19 cellular contexts compared by ENCODE assay signal in genomic region chr2:46842876-46843275, GRCh38.
DNase-seq lines count a peak whose midpoint lies in the region; ATAC-seq, FAIRE-seq and TF ChIP-seq lines count a peak whose summit lies in the region.
"Had no signal": no experiment of that assay in that cellular context is flagged by ENCODE, and none has a peak within 500 bp of the region (broad histone marks: within the 10 kb centered on the region; RNA-seq: fewer than 3 reads in every experiment).

No MANE protein-coding gene starts in this region.

- H2AK9ac ChIP-seq in IMR-90 (replicated peaks; ENCODE audit: low read depth, low read length, poor library complexity): no peak overlapping the region

- H3K27ac Mint-ChIP-seq in nephron: peak overlapping the region in 2 of 3 experiments; percentile 72 to 80
- H3K27ac Mint-ChIP-seq in T-helper 17 cell: no peak overlapping the region
- H3K27ac Mint-ChIP-seq: CD8-positive, alpha-beta T cell; IgD-negative memory B cell had no signal

- H3K18ac ChIP-seq in IMR-90 (ENCODE audit: low read depth, low read length): peak overlapping the region; percentile 42

- 100% methylated on average over 4 of the region's 7 CpGs; no CpG with 5 or more reads in 1 of the 2 experiments for WGBS in IMR-90 (ENCODE audit: extremely low coverage in 2 of 2, insufficient read length in 1 of 2), 2 experiments
- WGBS in sigmoid colon, 2 donors: 94 to 95% methylated on average over 7 of the region's 7 CpGs

- no peak for DNase-seq in IMR-90
- peak; percentile 35 for DNase-seq in kidney
- no peak for DNase-seq in sigmoid colon
- DNase-seq in T-helper 17 cell: no peak
- no peak for DNase-seq in NCI-H2029 (lab: John Stamatoyannopoulos, UW)
- DNase-seq in AML-193 (lab: John Stamatoyannopoulos, UW): no peak
- DNase-seq: CD8-positive, alpha-beta T cell; COR-L47; DND-41; GDM1; GOT3 had no signal

- H3K27me3 Mint-ChIP-seq in nephron (ENCODE audit: low read depth) (peaks cover 7% of the 10 kb centered on the region), T-helper 17 cell (peaks cover 38% of the 10 kb centered on the region)
- H3K27me3 Mint-ChIP-seq: IgD-negative memory B cell had no signal

- H3K4me3 Mint-ChIP-seq in nephron: no peak overlapping the region
- no peak overlapping the region for H3K4me3 Mint-ChIP-seq in T-helper 17 cell
- H3K4me3 Mint-ChIP-seq: CD14-positive monocyte; CD8-positive, alpha-beta T cell; IgD-negative memory B cell had no signal

- FAIRE-seq in kidney (lab: Jason Lieb, UNC): no peak
- FAIRE-seq: A549, GM12892 had no signal

- dilution Hi-C loops in IMR-90 (cut with HindIII; ENCODE audit: low sequenced_read_pairs, unreplicated experiment): no loop called here

- H3K4me1 Mint-ChIP-seq in nephron (peaks cover 31% of the 10 kb centered on the region), T-helper 17 cell (peaks cover 4% of the 10 kb centered on the region)

- peak overlapping the region; percentile 65; the same call in 1 of the 2 replicates for H4K91ac ChIP-seq in IMR-90 (ENCODE audit: insufficient read depth, low read depth, low read length)

- H3K4me2 ChIP-seq in IMR-90 (ENCODE audit: low read depth, low read length): no peak overlapping the region
- H3K4me2 ChIP-seq: A549 had no signal

- peaks cover 16% of the 10 kb centered on the region for H3K9me1 ChIP-seq in IMR-90 (ENCODE audit: insufficient read depth, low read length)

- TF ChIP-seq EP300 in sigmoid colon (IDR thresholded peaks at IDR 0.05): no peak

- H4K8ac ChIP-seq in IMR-90 (ENCODE audit: low read depth in 2 of 2, low read length in 2 of 2): peak overlapping the region in 1 of 2 experiments; percentile 43; a peak in 1 of 4 replicates

- H2AFZ ChIP-seq in IMR-90 (replicated peaks; ENCODE audit: low read length, poor library complexity): no peak overlapping the region

- peak overlapping the region; percentile 39 for H3K14ac ChIP-seq in IMR-90 (replicated peaks; ENCODE audit: low read depth, low read length)

- H3K36me3 ChIP-seq in IMR-90 (ENCODE audit: control insufficient read depth, insufficient read depth, low read length) (no peaks in the 10 kb centered on the region), kidney (ENCODE audit: control insufficient read depth in 1 of 2, insufficient read depth in 2 of 2, low read length in 2 of 2) (no peaks in the 10 kb centered on the region), sigmoid colon (no peaks in the 10 kb centered on the region)
- H3K36me3 ChIP-seq: HAP-1 had no signal

- TF ChIP-seq POLR2A in IMR-90 (IDR thresholded peaks at IDR 0.05; ENCODE audit: low read depth, low read length) (no peak), sigmoid colon (IDR thresholded peaks at IDR 0.05) (no peak)

- H3K9ac ChIP-seq in IMR-90 (ENCODE audit: low read depth, low read length) (no peak overlapping the region), kidney (ENCODE audit: low read length in 2 of 2) (no peak overlapping the region)

- 0 out of 2 replicates have a peak overlapping the region, but pooled peaks have one; percentile 45 for H4K5ac ChIP-seq in IMR-90 (ENCODE audit: low read depth, low read length)

- TF ChIP-seq RAD21 in IMR-90 (IDR thresholded peaks at IDR 0.05; ENCODE audit: low read length): no peak

- peak overlapping the region; percentile 77 for H3K4ac ChIP-seq in IMR-90 (ENCODE audit: low read depth, low read length)

- CTCF ChIA-PET in IMR-90 (lab: Yijun Ruan, JAX): no interaction called here

- H2BK20ac ChIP-seq in IMR-90 (ENCODE audit: low read depth, low read length): peak overlapping the region; percentile 72

- H3K27ac ChIP-seq in IMR-90 (ENCODE audit: insufficient read depth, low read length) (no peak overlapping the region), kidney (ENCODE audit: low read depth in 2 of 2, low read length in 2 of 2) (no peak overlapping the region), sigmoid colon (peak overlapping the region in 3 of 4 donors; percentile 6 to 95 (median 95))
- H3K27ac ChIP-seq: HL-60 had no signal

- H3K4me1 ChIP-seq in IMR-90 (ENCODE audit: control insufficient read depth, insufficient read depth, low read length): peaks cover 22% of the 10 kb centered on the region
- H3K4me1 ChIP-seq in kidney (ENCODE audit: control insufficient read depth in 1 of 2, insufficient read depth in 1 of 2, low read depth in 1 of 2, low read length in 2 of 2): peaks cover 22 to 23% of the 10 kb centered on the region in 2 donors
- peaks cover 0 to 52% (median 41%) of the 10 kb centered on the region in 4 donors for H3K4me1 ChIP-seq in sigmoid colon
- H3K4me1 ChIP-seq: HAP-1 had no signal

- H2BK5ac ChIP-seq in IMR-90 (ENCODE audit: low read depth, low read length, poor library complexity, severe bottlenecking): no peak overlapping the region

- no peaks in the 10 kb centered on the region for H3K9me3 Mint-ChIP-seq in nephron
- H3K9me3 Mint-ChIP-seq: CD14-positive monocyte; CD8-positive, alpha-beta T cell; IgD-negative memory B cell had no signal

- H3K56ac ChIP-seq in IMR-90 (ENCODE audit: extremely low read depth, insufficient read depth, low read length): no peak overlapping the region

- intact Hi-C loops in IMR-90 (cut with micrococcal nuclease) (no loop called here), kidney (cut with DNase I) (no loop called here), sigmoid colon (cut with DNase I) (no loop called here)

- peaks cover 0 to 18% of the 10 kb centered on the region in 2 experiments; a peak in 2 of 4 replicates for H3K79me1 ChIP-seq in IMR-90 (ENCODE audit: low read depth in 1 of 2, low read length in 2 of 2)

- in situ Hi-C loops in IMR-90 (cut with MboI; ENCODE audit: low sequenced_read_pairs): no loop called here

- H2AK5ac ChIP-seq in IMR-90 (ENCODE audit: low read depth, low read length): peak overlapping the region; percentile 66; the same call in 1 of the 2 replicates

- no peaks in the 10 kb centered on the region for H4K20me1 ChIP-seq in IMR-90 (ENCODE audit: insufficient read depth, low read length)

- H2BK120ac ChIP-seq in IMR-90 (ENCODE audit: low read depth, low read length): peak overlapping the region; percentile 73

- POLR2A ChIA-PET in IMR-90 (lab: Charles Lee; ENCODE audit: unreplicated experiment): no interaction called here

- H3K9me3 ChIP-seq in IMR-90 (ENCODE audit: control insufficient read depth, insufficient read depth, low read length): no peaks in the 10 kb centered on the region
- no peaks in the 10 kb centered on the region for H3K9me3 ChIP-seq in kidney (ENCODE audit: control insufficient read depth in 1 of 2, low read length in 2 of 2)
- H3K9me3 ChIP-seq in sigmoid colon: no peaks in the 10 kb centered on the region
- no peaks in the 10 kb centered on the region for H3K9me3 ChIP-seq in T-helper 17 cell (ENCODE audit: control insufficient read depth, low read length, poor library complexity, severe bottlenecking)
- H3K9me3 ChIP-seq: A549, HAP-1 had no signal

- H3K36me3 Mint-ChIP-seq in nephron (ENCODE audit: low read depth) (no peaks in the 10 kb centered on the region), T-helper 17 cell (ENCODE audit: low read depth) (peaks cover 5% of the 10 kb centered on the region)
- H3K36me3 Mint-ChIP-seq: CD14-positive monocyte; CD8-positive, alpha-beta T cell had no signal

- no peak for ATAC-seq in IMR-90 (ENCODE audit: low read depth)
- ATAC-seq in T-helper 17 cell: no peak
- no peak for ATAC-seq in HG02840 (IDR thresholded peaks at IDR 0.05; ENCODE audit: low FRiP score, unreplicated experiment)
- ATAC-seq: A549; CD8-positive, alpha-beta T cell had no signal

- TF ChIP-seq CTCF in IMR-90 (conservative IDR thresholded peaks at IDR 0.05; ENCODE audit: low read depth, low read length) (no peak), kidney (IDR thresholded peaks at IDR 0.05; ENCODE audit: borderline replicate concordance, extremely low read depth, insufficient read depth) (no peak), nephron (IDR thresholded peaks at IDR 0.05; ENCODE audit: unreplicated experiment in 3 of 3) (no peak), sigmoid colon (IDR thresholded peaks at IDR 0.05) (no peak)

- H3K27me3 ChIP-seq in IMR-90 (ENCODE audit: control insufficient read depth, insufficient read depth, low read length): no peaks in the 10 kb centered on the region
- no peaks in the 10 kb centered on the region for H3K27me3 ChIP-seq in sigmoid colon

- no peak overlapping the region for H3K23ac ChIP-seq in IMR-90 (ENCODE audit: low read depth, low read length)

- H2BK15ac ChIP-seq in IMR-90 (ENCODE audit: low read depth, low read length): peak overlapping the region; percentile 70; the same call in 2 of the 3 replicates

- no peak overlapping the region for H3K4me3 ChIP-seq in IMR-90 (ENCODE audit: insufficient read depth, low read depth, low read length)
- H3K4me3 ChIP-seq in kidney (ENCODE audit: low read length in 2 of 2): no peak overlapping the region
- no peak overlapping the region for H3K4me3 ChIP-seq in sigmoid colon
- H3K4me3 ChIP-seq: A549, HAP-1 had no signal

- BruUV-seq in IMR-90 (replicated peaks; lab: Mats Ljungman, UMichigan): no TSS peak

TF ChIP-seq in IMR-90, 13 proteins besides CTCF, POLR2A, EP300 and RAD21:
- TF ChIP-seq MXI1 (IDR thresholded peaks at IDR 0.05; ENCODE audit: borderline replicate concordance, low read depth, low read length) (no peak), ELK1 (IDR thresholded peaks at IDR 0.05; ENCODE audit: borderline replicate concordance, low read depth, low read length) (no peak), USF2 (IDR thresholded peaks at IDR 0.05; ENCODE audit: low read depth, low read length) (no peak), RCOR1 (IDR thresholded peaks at IDR 0.05; ENCODE audit: insufficient replicate concordance, low read length) (no peak), MAFK (IDR thresholded peaks at IDR 0.05; ENCODE audit: low read depth, low read length) (no peak), MAZ (IDR thresholded peaks at IDR 0.05; ENCODE audit: borderline replicate concordance, low read depth, low read length) (no peak), RFX5 (IDR thresholded peaks at IDR 0.05; ENCODE audit: low read depth, low read length) (no peak)

Comparison
In these comparisons a context has a peak if more than half of its experiments do, and no peak if none do; other contexts are left out.
1. H3K27ac ChIP-seq: peak in sigmoid colon (3 of 4); none in IMR-90 (single experiment) and kidney (0 of 2).